Comparison of ENCODE assay signal across 11 cellular contexts in genomic region chr1:52659356-52659755, GRCh38. TPM values are rescaled to one million over a fixed set of nuclear protein-coding genes. Genes with fewer than 3 reads are reported as not detected.
DNase-seq lines count a peak whose midpoint lies in the region; ATAC-seq lines count a peak whose summit lies in the region.
"Had no signal": no experiment of that assay in that cellular context is flagged by ENCODE, and none has a peak within 500 bp of the region (broad histone marks: within the 10 kb centered on the region; RNA-seq: fewer than 3 reads in every experiment).

No MANE protein-coding gene starts in this region.

- H3K4me1 Mint-ChIP-seq in activated CD4-positive, alpha-beta T cell treated with anti-CD3 and anti-CD28 coated beads for 36 hours, result peaks cover 21% of the 10 kb centered on the region

- H3K4me1 ChIP-seq in effector memory CD4-positive, alpha-beta T cell (ENCODE audit: control insufficient read depth, insufficient read depth, low read length, poor library complexity, severe bottlenecking), result no peaks in the 10 kb centered on the region

- CTCF ChIA-PET in activated CD4-positive, alpha-beta T cell treated with anti-CD3 and anti-CD28 coated beads for 36 hours (lab: Charles Lee), result interaction anchor here (0.6 to 1.9 kb wide), 6 partner anchors 11 to 254 kb away, joined by 3 to 6 read pairs (median 4); no protein-coding TSS in a partner anchor

- no peaks in the 10 kb centered on the region for H3K9me3 Mint-ChIP-seq in activated CD4-positive, alpha-beta T cell treated with anti-CD3 and anti-CD28 coated beads for 36 hours (ENCODE audit: low read depth)

- H3K36me3 Mint-ChIP-seq in activated CD4-positive, alpha-beta T cell treated with anti-CD3 and anti-CD28 coated beads for 36 hours (ENCODE audit: low read depth), result peaks cover 13% of the 10 kb centered on the region

- peak; percentile 87 for ATAC-seq in activated CD4-positive, alpha-beta T cell treated with anti-CD3 and anti-CD28 coated beads for 36 hours
- ATAC-seq in HG03060 (IDR thresholded peaks at IDR 0.05; ENCODE audit: low read depth, unreplicated experiment) (peak; percentile 59), HG03139 (IDR thresholded peaks at IDR 0.05; ENCODE audit: unreplicated experiment) (no peak)

- no peaks in the 10 kb centered on the region for H3K27me3 Mint-ChIP-seq in activated CD4-positive, alpha-beta T cell treated with anti-CD3 and anti-CD28 coated beads for 36 hours

- H3K4me3 ChIP-seq in effector memory CD4-positive, alpha-beta T cell (ENCODE audit: insufficient read depth, low read depth, low read length, poor library complexity, severe bottlenecking), result no peak overlapping the region

- H3K9me3 ChIP-seq in effector memory CD4-positive, alpha-beta T cell (ENCODE audit: control insufficient read depth, low read length), result no peaks in the 10 kb centered on the region

- H3K27ac Mint-ChIP-seq in activated CD4-positive, alpha-beta T cell treated with anti-CD3 and anti-CD28 coated beads for 36 hours, result peak overlapping the region; percentile 91

- peaks cover 21% of the 10 kb centered on the region for H3K36me3 ChIP-seq in effector memory CD4-positive, alpha-beta T cell (ENCODE audit: control insufficient read depth, insufficient read depth, low read length)

- intact Hi-C loops in activated CD4-positive, alpha-beta T cell treated with anti-CD3 and anti-CD28 coated beads for 36 hours (cut with DNase I, micrococcal nuclease), result loop anchor here (1.0 to 2.0 kb wide), 3 partner anchors 22 to 255 kb away; partner anchors contain the start of genes ORC1 (in 1 of the 2), PRPF38A (in 1 of the 2) and TUT4 (in 1 of the 2)

- POLR2A ChIA-PET in activated CD4-positive, alpha-beta T cell treated with anti-CD3 and anti-CD28 coated beads for 36 hours (lab: Charles Lee), result interaction anchor here (1.0 kb wide), 1 partner anchor 21 kb away, joined by 3 read pairs; no protein-coding TSS in a partner anchor

- no peaks in the 10 kb centered on the region for H3K27me3 ChIP-seq in effector memory CD4-positive, alpha-beta T cell (replicated peaks; ENCODE audit: control insufficient read depth, insufficient read depth, low read length, poor library complexity, severe bottlenecking)

- H3K4me3 Mint-ChIP-seq in activated CD4-positive, alpha-beta T cell treated with anti-CD3 and anti-CD28 coated beads for 36 hours, result peak overlapping the region; percentile 13

- no peak overlapping the region for H3K27ac ChIP-seq in effector memory CD4-positive, alpha-beta T cell (ENCODE audit: insufficient read depth, low read length, poor library complexity, severe bottlenecking)

- peak; percentile 67 for DNase-seq in activated CD4-positive, alpha-beta T cell treated with anti-CD3 and anti-CD28 coated beads for 36 hours
- DNase-seq in activated CD4-positive, alpha-beta T cell treated with anti-CD3 and anti-CD28 coated beads for 1 hour, result no peak
- peak; percentile 59 to 63 for DNase-seq in activated T-cell treated with anti-CD3 and anti-CD28 coated beads, Interleukin-2, amount 50 U/mL, for 48 hours
- peak; percentile 45 for DNase-seq in stimulated activated CD4-positive, alpha-beta T cell treated with anti-CD3 and anti-CD28 coated beads, Interleukin-15, amount 100 ng/mL, for 24 hours
- DNase-seq in NCI-H2196 (lab: John Stamatoyannopoulos, UW; ENCODE audit: unreplicated experiment), result no peak
- DNase-seq in effector memory CD4-positive, alpha-beta T cell, result no peak
- DNase-seq: posterior cingulate gyrus had no signal

RNA-seq across cellular contexts. Expression of gene SHISAL2A, which starts 26.4 kb away (rescaled TPM):
- 1 to 10 TPM; 8.1 to 9.8 TPM for total RNA-seq in activated CD4-positive, alpha-beta T cell treated with anti-CD3 and anti-CD28 coated beads for 36 hours
- total RNA-seq: frontal cortex, RPMI7951 had no signal

RNA-seq across cellular contexts. Expression of gene COA7, which starts 38.8 kb away (rescaled TPM):
- 10 to 100 TPM; 11.0 to 17.2 TPM for total RNA-seq in activated CD4-positive, alpha-beta T cell treated with anti-CD3 and anti-CD28 coated beads for 36 hours

RNA-seq across cellular contexts. Expression of gene GPX7, which starts 57.2 kb away (rescaled TPM):
- 10 to 100 TPM; 19.0 to 23.1 TPM for total RNA-seq in activated CD4-positive, alpha-beta T cell treated with anti-CD3 and anti-CD28 coated beads for 36 hours

Comparison
In these comparisons a context has a peak if more than half of its experiments do, and no peak if none do; other contexts are left out.
1. DNase-seq: peak in activated CD4-positive, alpha-beta T cell treated with anti-CD3 and anti-CD28 coated beads for 36 hours (single experiment), activated T-cell treated with anti-CD3 and anti-CD28 coated beads, Interleukin-2, amount 50 U/mL, for 48 hours (2 of 2) and stimulated activated CD4-positive, alpha-beta T cell treated with anti-CD3 and anti-CD28 coated beads, Interleukin-15, amount 100 ng/mL, for 24 hours (single experiment); none in activated CD4-positive, alpha-beta T cell treated with anti-CD3 and anti-CD28 coated beads for 1 hour (single experiment), NCI-H2196 (single experiment) and effector memory CD4-positive, alpha-beta T cell (0 of 3).